ENCODE assay signal across 18 cellular contexts in the genomic region with DNA sequence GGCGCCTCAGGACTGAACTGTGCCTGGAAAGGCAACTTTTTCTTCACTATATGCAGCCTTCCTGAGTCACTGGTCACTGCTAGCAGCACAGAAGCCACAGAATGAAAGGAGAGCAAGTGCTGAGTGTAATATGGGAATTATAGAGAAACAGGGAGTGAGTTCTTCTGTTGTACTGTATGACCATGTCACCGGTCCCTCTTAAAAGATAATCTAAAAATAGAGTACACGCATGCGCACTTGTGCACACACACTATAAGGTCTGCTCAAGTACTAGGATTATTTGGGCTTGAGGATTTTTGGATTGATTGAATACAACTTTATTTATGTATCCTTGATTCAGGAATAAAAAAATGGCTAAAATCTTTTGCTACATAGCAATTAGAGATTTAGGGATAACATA.
DNase-seq lines count a peak whose midpoint lies in the region; ATAC-seq and TF ChIP-seq lines count a peak whose summit lies in the region.
"Had no signal": no experiment of that assay in that cellular context is flagged by ENCODE, and none has a peak within 500 bp of the region (broad histone marks: within the 10 kb centered on the region; RNA-seq: fewer than 3 reads in every experiment).

No MANE protein-coding gene starts in this region.

- H3K36me3 ChIP-seq in left ventricle myocardium inferior = no peaks in the 10 kb centered on the region
- no peaks in the 10 kb centered on the region for H3K36me3 ChIP-seq in MG63

- peak overlapping the region; percentile 31 for H3K27ac Mint-ChIP-seq in nephron progenitor cell
- H3K27ac Mint-ChIP-seq in activated CD4-positive, alpha-beta T cell treated with anti-CD3 and anti-CD28 coated beads, Interleukin-2, amount 10 ng/mL, durations not matched to agents 7 days and 5 days = no peak overlapping the region
- H3K27ac Mint-ChIP-seq: CD4-positive, CD25-positive, alpha-beta regulatory T cell had no signal

- H3K27me3 ChIP-seq in left ventricle myocardium inferior (ENCODE audit: low read depth) (no peaks in the 10 kb centered on the region), MG63 (no peaks in the 10 kb centered on the region)

- no peaks in the 10 kb centered on the region for H3K9me3 Mint-ChIP-seq in nephron progenitor cell
- no peaks in the 10 kb centered on the region for H3K9me3 Mint-ChIP-seq in activated CD4-positive, alpha-beta T cell treated with anti-CD3 and anti-CD28 coated beads, Interleukin-2, amount 10 ng/mL, durations not matched to agents 7 days and 5 days

- peaks cover 63% of the 10 kb centered on the region for H3K4me1 Mint-ChIP-seq in nephron progenitor cell
- no peaks in the 10 kb centered on the region for H3K4me1 Mint-ChIP-seq in activated CD4-positive, alpha-beta T cell treated with anti-CD3 and anti-CD28 coated beads, Interleukin-2, amount 10 ng/mL, durations not matched to agents 7 days and 5 days
- H3K4me1 Mint-ChIP-seq: CD4-positive, CD25-positive, alpha-beta regulatory T cell had no signal

- H3K27ac ChIP-seq in 22Rv1 (peak overlapping the region; percentile 9; the same call in 1 of the 2 replicates), left ventricle myocardium inferior (replicated peaks) (peak overlapping the region; percentile 26)
- H3K27ac ChIP-seq: HL-60, KMS-11 had no signal

- no peak overlapping the region for H3K4me3 Mint-ChIP-seq in nephron progenitor cell
- no peak overlapping the region for H3K4me3 Mint-ChIP-seq in activated CD4-positive, alpha-beta T cell treated with anti-CD3 and anti-CD28 coated beads, Interleukin-2, amount 10 ng/mL, durations not matched to agents 7 days and 5 days
- H3K4me3 Mint-ChIP-seq: CD4-positive, CD25-positive, alpha-beta regulatory T cell had no signal

- CTCF ChIA-PET in activated CD4-positive, alpha-beta T cell treated with anti-CD3 and anti-CD28 coated beads, Interleukin-2, amount 10 ng/mL, durations not matched to agents 7 days and 5 days (lab: Charles Lee) = no interaction called here

- POLR2A ChIA-PET in activated CD4-positive, alpha-beta T cell treated with anti-CD3 and anti-CD28 coated beads, Interleukin-2, amount 10 ng/mL, durations not matched to agents 7 days and 5 days (lab: Charles Lee) = no interaction called here

- intact Hi-C loops in left ventricle myocardium inferior (cut with micrococcal nuclease) = no loop called here

- no peaks in the 10 kb centered on the region for H3K9me3 ChIP-seq in left ventricle myocardium inferior (replicated peaks)
- no peaks in the 10 kb centered on the region for H3K9me3 ChIP-seq in MG63

- H3K27me3 Mint-ChIP-seq in nephron progenitor cell (ENCODE audit: low read depth, poor library complexity) = no peaks in the 10 kb centered on the region
- peaks cover 15% of the 10 kb centered on the region for H3K27me3 Mint-ChIP-seq in activated CD4-positive, alpha-beta T cell treated with anti-CD3 and anti-CD28 coated beads, Interleukin-2, amount 10 ng/mL, durations not matched to agents 7 days and 5 days
- H3K27me3 Mint-ChIP-seq: CD4-positive, CD25-positive, alpha-beta regulatory T cell had no signal

- TF ChIP-seq CTCF in 22Rv1 (IDR thresholded peaks at IDR 0.05) = no peak
- no peak for TF ChIP-seq CTCF in left ventricle myocardium inferior (IDR thresholded peaks at IDR 0.05; ENCODE audit: borderline replicate concordance)
- TF ChIP-seq CTCF in nephron progenitor cell (IDR thresholded peaks at IDR 0.05) = no peak

- no peaks in the 10 kb centered on the region for H3K36me3 Mint-ChIP-seq in nephron progenitor cell (ENCODE audit: low read depth)
- no peaks in the 10 kb centered on the region for H3K36me3 Mint-ChIP-seq in activated CD4-positive, alpha-beta T cell treated with anti-CD3 and anti-CD28 coated beads, Interleukin-2, amount 10 ng/mL, durations not matched to agents 7 days and 5 days (ENCODE audit: low read depth)
- H3K36me3 Mint-ChIP-seq: CD4-positive, CD25-positive, alpha-beta regulatory T cell had no signal

- peak; percentile 24 for DNase-seq in M059J (ENCODE audit: low read depth)
- no peak for DNase-seq in left ventricle myocardium inferior
- DNase-seq in nephron progenitor cell = no peak
- no peak for DNase-seq in MG63
- no peak for DNase-seq in NCI-H226
- no peak for DNase-seq in activated CD4-positive, alpha-beta T cell treated with anti-CD3 and anti-CD28 coated beads, Interleukin-2, amount 10 ng/mL, durations not matched to agents 7 days and 5 days
- DNase-seq: CD4-positive, CD25-positive, alpha-beta regulatory T cell; DMS79; H7; MV-4-11; NCI-H1105 treated with DMSO at 0.1 percent for 48 hours; NCI-H2029 treated with DMSO at 0.1 percent for 48 hours; NCI-H2171; NCI-H526 had no signal

- peaks cover 59% of the 10 kb centered on the region for H3K4me1 ChIP-seq in left ventricle myocardium inferior

- no peak for ATAC-seq in HG02759 (IDR thresholded peaks at IDR 0.05; ENCODE audit: unreplicated experiment)

- H3K4me3 ChIP-seq in left ventricle myocardium inferior (no peak overlapping the region), MG63 (no peak overlapping the region)
